26 cellular contexts compared by ENCODE assay signal in genomic region chr1:148309940-148310500, GRCh38.
A peak's percentile ranks its signal among the peaks of the same experiment; 100 is the strongest.
DNase-seq lines count a peak whose midpoint lies in the region; ATAC-seq, FAIRE-seq and TF ChIP-seq lines count a peak whose summit lies in the region.
"Had no signal": no experiment of that assay in that cellular context is flagged by ENCODE, and none has a peak within 500 bp of the region (broad histone marks: within the 10 kb centered on the region; RNA-seq: fewer than 3 reads in every experiment).

No MANE protein-coding gene starts in this region.

- TF ChIP-seq CTCF in endothelial cell of umbilical vein (IDR thresholded peaks at IDR 0.05; ENCODE audit: extremely low read depth in 1 of 2, insufficient read depth in 1 of 2, low read depth in 1 of 2, low read length in 2 of 2) (no peak), left lung (IDR thresholded peaks at IDR 0.05) (no peak), GM13976 (IDR thresholded peaks at IDR 0.05; ENCODE audit: borderline replicate concordance, control extremely low read depth, extremely low read depth, insufficient read depth, missing control alignments) (no peak), heart right ventricle (IDR thresholded peaks at IDR 0.05) (no peak)

- no peak for FAIRE-seq in endothelial cell of umbilical vein (lab: Jason Lieb, UNC)
- FAIRE-seq: HepG2 had no signal

- DNase-seq in NCI-H2029 (lab: John Stamatoyannopoulos, UW) (peak; percentile 78), endothelial cell of umbilical vein (ENCODE audit: low read depth, low spot score) (no peak), left lung (peak; percentile 73 to 85), GM13976 (ENCODE audit: low spot score) (no peak), heart right ventricle (no peak), NCI-H774 (lab: John Stamatoyannopoulos, UW) (no peak)
- DNase-seq: activated CD4-positive, alpha-beta memory T cell treated with anti-CD3 and anti-CD28 coated beads, Interleukin-2, amount 10 ng/mL, durations not matched to agents 7 days and 5 days; activated CD4-positive, CD25-positive, alpha-beta regulatory T cell; activated naive CD4-positive, alpha-beta T cell treated with anti-CD3 and anti-CD28 coated beads, Interleukin-2, amount 10 ng/mL, durations not matched to agents 7 days and 5 days; activated T-cell treated with anti-CD3 and anti-CD28 coated beads, Interleukin-2, amount 50 U/mL, for 24 hours; aorta; colonic mucosa; COR-L47; foreskin fibroblast; hypothalamus; left ventricle myocardium superior; NCI-H2171 treated with DMSO at 0.1 percent for 48 hours; NCI-H748 treated with DMSO at 0.1 percent for 48 hours; ovary; sigmoid colon; stimulated activated CD4-positive, alpha-beta T cell treated with anti-CD3 and anti-CD28 coated beads, Interleukin-1b, Interleukin-23, amount 100 ng/mL, for 48 hours; stimulated activated naive CD4-positive, alpha-beta T cell treated with Interleukin-2 at 50 U/mL for 16 hours; tibial artery had no signal

- POLR2A ChIA-PET in endothelial cell of umbilical vein (lab: Charles Lee), result no interaction called here

- ATAC-seq in left lung, result peak; percentile 93
- no peak for ATAC-seq in heart right ventricle
- ATAC-seq: HepG2, left ventricle myocardium superior had no signal

- H4K20me1 ChIP-seq in endothelial cell of umbilical vein (replicated peaks; ENCODE audit: control insufficient read depth, extremely low read depth, insufficient read depth, low read length), result no peaks in the 10 kb centered on the region

- CTCF ChIA-PET in endothelial cell of umbilical vein (lab: Charles Lee), result no interaction called here

- intact Hi-C loops in endothelial cell of umbilical vein (cut with micrococcal nuclease), result no loop called here
- intact Hi-C loops in left lung (cut with DNase I), result no loop called here
- intact Hi-C loops in heart right ventricle (cut with DNase I), result loop anchor here in 1 of 10 donors (10.0 kb wide), 1 partner anchor 45 kb away; no protein-coding TSS in a partner anchor

- H3K79me2 ChIP-seq in endothelial cell of umbilical vein (ENCODE audit: control insufficient read depth, insufficient read depth, low read length), result no peaks in the 10 kb centered on the region

- H3K4me2 ChIP-seq in endothelial cell of umbilical vein (ENCODE audit: insufficient read depth, low read length) (no peak overlapping the region), skeletal muscle satellite cell (ENCODE audit: low read length) (peak overlapping the region; percentile 29)

- in situ Hi-C loops in GM13976 (cut with MboI; ENCODE audit: low sequenced_read_pairs, unreplicated experiment), result no loop called here

- H3K9me3 ChIP-seq in endothelial cell of umbilical vein (replicated peaks; ENCODE audit: control insufficient read depth, insufficient read depth, low read length) (no peaks in the 10 kb centered on the region), left lung (peaks cover 0 to 3% of the 10 kb centered on the region in 2 donors), skeletal muscle satellite cell (replicated peaks; ENCODE audit: low read length) (peaks cover 5% of the 10 kb centered on the region), heart right ventricle (peaks cover 0 to 34% (median 10%) of the 10 kb centered on the region in 11 donors)
- H3K9me3 ChIP-seq: colonic mucosa, sigmoid colon had no signal

- dilution Hi-C loops in endothelial cell of umbilical vein (cut with MboI; ENCODE audit: extremely low pct_ligation_motif_present, low sequenced_read_pairs), result no loop called here

- H3K9ac ChIP-seq in endothelial cell of umbilical vein (replicated peaks; ENCODE audit: extremely low read depth, insufficient read depth, low read length), result no peak overlapping the region
- H3K9ac ChIP-seq in skeletal muscle satellite cell (ENCODE audit: low read depth, low read length), result no peak overlapping the region

- no TSS peak for BruUV-seq in endothelial cell of umbilical vein (replicated peaks; lab: Mats Ljungman, UMichigan)

- H3K4me1 ChIP-seq in endothelial cell of umbilical vein (ENCODE audit: control insufficient read depth, extremely low read depth, insufficient read depth, low read length) (no peaks in the 10 kb centered on the region), left lung (peaks cover 0 to 4% of the 10 kb centered on the region in 2 donors), skeletal muscle satellite cell (ENCODE audit: control insufficient read depth, insufficient read depth, low read length) (peaks cover 6% of the 10 kb centered on the region), heart right ventricle (peaks cover 0 to 3% (median 0%) of the 10 kb centered on the region in 9 donors)
- H3K4me1 ChIP-seq: colonic mucosa, tibial artery had no signal

- H3K27ac ChIP-seq in endothelial cell of umbilical vein (ENCODE audit: insufficient read depth, low read depth, low read length) (no peak overlapping the region), left lung (no peak overlapping the region), heart right ventricle (no peak overlapping the region)
- H3K27ac ChIP-seq: colonic mucosa, ovary, sigmoid colon, SJSA1, tibial artery had no signal

- H3K4me3 ChIP-seq in endothelial cell of umbilical vein (replicated peaks in 1 of 3; ENCODE audit: insufficient read depth in 1 of 3, low read depth in 1 of 3, low read length in 3 of 3) (no peak overlapping the region), left lung (no peak overlapping the region), skeletal muscle satellite cell (ENCODE audit: low read length) (no peak overlapping the region), heart right ventricle (no peak overlapping the region)
- H3K4me3 ChIP-seq: colonic mucosa, ovary, sigmoid colon, SJSA1, tibial artery had no signal

- H3K36me3 ChIP-seq in endothelial cell of umbilical vein (ENCODE audit: control insufficient read depth in 2 of 2, extremely low read depth in 1 of 2, insufficient read depth in 2 of 2, low read length in 2 of 2) (no peaks in the 10 kb centered on the region), left lung (no peaks in the 10 kb centered on the region), skeletal muscle satellite cell (ENCODE audit: insufficient read depth, low read length) (no peaks in the 10 kb centered on the region), heart right ventricle (no peaks in the 10 kb centered on the region)
- H3K36me3 ChIP-seq: colonic mucosa, ovary, sigmoid colon, SJSA1, tibial artery had no signal

- WGBS in heart right ventricle, 2 donors, result 4 to 9% methylated on average over 37 of the region's 37 CpGs

- H3K27me3 ChIP-seq in endothelial cell of umbilical vein (ENCODE audit: control insufficient read depth in 2 of 2, insufficient read depth in 2 of 2, low read length in 2 of 2), result peaks cover 41 to 55% of the 10 kb centered on the region in 2 experiments
- peaks cover 35 to 67% of the 10 kb centered on the region in 2 donors for H3K27me3 ChIP-seq in left lung
- H3K27me3 ChIP-seq in skeletal muscle satellite cell (ENCODE audit: control insufficient read depth, insufficient read depth, low read length), result peaks cover 47% of the 10 kb centered on the region
- peaks cover 6 to 86% (median 80%) of the 10 kb centered on the region in 7 donors for H3K27me3 ChIP-seq in heart right ventricle
- H3K27me3 ChIP-seq: ovary, SJSA1 had no signal

- H2AFZ ChIP-seq in endothelial cell of umbilical vein (ENCODE audit: low read depth, low read length), result no peak overlapping the region

- H3K9me1 ChIP-seq in endothelial cell of umbilical vein (replicated peaks; ENCODE audit: control insufficient read depth, extremely low read depth, insufficient read depth, low read length), result no peaks in the 10 kb centered on the region

- TF ChIP-seq POLR2A in endothelial cell of umbilical vein (IDR thresholded peaks at IDR 0.05; ENCODE audit: low read depth, low read length), result no peak

TF ChIP-seq in endothelial cell of umbilical vein, 7 proteins besides CTCF, POLR2A, EP300 and RAD21:
- TF ChIP-seq EZH2 (IDR thresholded peaks at IDR 0.05; ENCODE audit: borderline replicate concordance, low read depth, low read length, severe bottlenecking), result peak; percentile 41
- TF ChIP-seq MAX (IDR thresholded peaks at IDR 0.05; ENCODE audit: insufficient read depth, insufficient read length), result no peak
- no peak for TF ChIP-seq FOS (IDR thresholded peaks at IDR 0.05; ENCODE audit: borderline replicate concordance, insufficient read depth, low read length)
TF ChIP-seq in endothelial cell of umbilical vein: peak in this region for 1.

Comparison
In these comparisons a context has a peak if more than half of its experiments do, and no peak if none do; other contexts are left out.
1. DNase-seq: peak in NCI-H2029 (single experiment) and left lung (2 of 2); none in endothelial cell of umbilical vein (single experiment), GM13976 (single experiment), heart right ventricle (0 of 2) and NCI-H774 (single experiment).